In the genomic region with DNA sequence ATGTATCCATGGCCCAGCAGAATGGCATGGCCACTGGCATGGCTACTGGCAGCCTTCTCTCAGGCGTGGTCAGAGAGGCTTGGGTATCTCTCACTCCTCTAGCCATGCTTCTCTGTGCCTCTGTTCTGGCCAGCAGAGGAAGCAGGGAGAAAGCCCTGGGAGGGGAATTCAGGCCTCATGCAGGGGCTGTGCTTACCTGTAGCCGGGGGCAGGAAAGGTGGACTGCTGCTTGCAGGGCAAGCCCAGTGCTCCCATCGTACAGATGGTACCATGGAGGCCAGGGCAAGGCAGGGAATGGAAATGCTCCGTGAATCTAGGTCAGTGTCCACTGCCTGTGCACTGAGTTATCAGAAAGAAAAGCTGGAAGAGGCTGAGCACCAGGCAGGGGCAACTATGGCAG, we compare ENCODE assay signal across 1 cellular context.
TF ChIP-seq lines count a peak whose summit lies in the region.

No MANE protein-coding gene starts in this region.

TF ChIP-seq in HepG2, 621 proteins besides CTCF, POLR2A, EP300 and RAD21:
- TF ChIP-seq ZNF629 (CRISPR knock-in tag; conservative IDR thresholded peaks at IDR 0.05), result peak; percentile 45; the same call in 1 of the 2 replicates
- TF ChIP-seq, protein P1, sequence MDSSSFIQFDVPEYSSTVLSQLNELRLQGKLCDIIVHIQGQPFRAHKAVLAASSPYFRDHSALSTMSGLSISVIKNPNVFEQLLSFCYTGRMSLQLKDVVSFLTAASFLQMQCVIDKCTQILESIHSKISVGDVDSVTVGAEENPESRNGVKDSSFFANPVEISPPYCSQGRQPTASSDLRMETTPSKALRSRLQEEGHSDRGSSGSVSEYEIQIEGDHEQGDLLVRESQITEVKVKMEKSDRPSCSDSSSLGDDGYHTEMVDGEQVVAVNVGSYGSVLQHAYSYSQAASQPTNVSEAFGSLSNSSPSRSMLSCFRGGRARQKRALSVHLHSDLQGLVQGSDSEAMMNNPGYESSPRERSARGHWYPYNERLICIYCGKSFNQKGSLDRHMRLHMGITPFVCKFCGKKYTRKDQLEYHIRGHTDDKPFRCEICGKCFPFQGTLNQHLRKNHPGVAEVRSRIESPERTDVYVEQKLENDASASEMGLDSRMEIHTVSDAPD (CRISPR knock-in tag; IDR thresholded peaks at IDR 0.05), result no peak
- no peak for TF ChIP-seq MYC (CRISPR knock-in tag; IDR thresholded peaks at IDR 0.05; ENCODE audit: borderline replicate concordance)
- TF ChIP-seq, protein P2, sequence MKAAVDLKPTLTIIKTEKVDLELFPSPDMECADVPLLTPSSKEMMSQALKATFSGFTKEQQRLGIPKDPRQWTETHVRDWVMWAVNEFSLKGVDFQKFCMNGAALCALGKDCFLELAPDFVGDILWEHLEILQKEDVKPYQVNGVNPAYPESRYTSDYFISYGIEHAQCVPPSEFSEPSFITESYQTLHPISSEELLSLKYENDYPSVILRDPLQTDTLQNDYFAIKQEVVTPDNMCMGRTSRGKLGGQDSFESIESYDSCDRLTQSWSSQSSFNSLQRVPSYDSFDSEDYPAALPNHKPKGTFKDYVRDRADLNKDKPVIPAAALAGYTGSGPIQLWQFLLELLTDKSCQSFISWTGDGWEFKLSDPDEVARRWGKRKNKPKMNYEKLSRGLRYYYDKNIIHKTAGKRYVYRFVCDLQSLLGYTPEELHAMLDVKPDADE (CRISPR knock-in tag; IDR thresholded peaks at IDR 0.05), result no peak
TF ChIP-seq in HepG2: peak in this region for 1.
